In the genomic region with DNA sequence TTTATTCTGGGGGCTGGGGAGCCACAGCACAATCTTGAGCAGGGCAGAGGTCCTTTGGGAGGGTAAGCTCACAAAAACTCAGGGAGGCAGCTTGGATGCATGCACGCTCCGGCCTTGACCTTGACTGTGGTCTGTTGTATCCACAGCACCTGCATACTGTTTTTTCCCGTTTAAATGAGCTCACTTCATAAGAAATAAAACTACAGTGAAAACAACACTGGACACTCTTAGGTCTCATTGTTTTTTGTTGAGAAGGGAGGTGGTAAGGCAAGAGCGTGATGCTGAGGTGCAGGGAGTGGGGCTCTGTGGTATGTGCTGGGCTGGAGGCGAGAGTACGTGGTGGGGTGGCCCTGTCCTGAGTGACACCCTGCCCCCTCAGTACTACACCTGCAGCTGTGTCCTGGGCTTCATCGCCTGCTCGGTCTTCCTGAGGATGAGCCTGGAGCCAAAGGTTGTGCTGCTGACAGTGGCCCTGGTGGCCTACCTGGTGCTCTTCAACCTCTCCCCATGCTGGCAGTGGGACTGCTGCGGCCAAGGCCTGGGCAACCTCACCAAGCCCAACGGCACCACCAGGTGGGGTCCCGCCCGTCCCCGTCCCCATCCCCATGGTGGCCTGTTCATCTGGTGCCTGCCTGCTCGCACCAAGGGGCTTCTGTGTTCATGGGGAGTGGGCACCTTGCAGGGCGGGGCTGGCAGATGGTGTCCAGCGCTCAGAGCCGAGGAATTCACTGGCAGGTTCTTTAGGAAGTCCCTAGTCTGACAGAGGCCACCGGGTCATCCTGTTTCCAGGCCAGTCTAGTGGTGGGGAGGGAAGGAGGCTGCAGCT, we compare ENCODE assay signal across 11 cellular contexts. TPM values are rescaled to one million over a fixed set of nuclear protein-coding genes. Genes with fewer than 3 reads are reported as not detected.
DNase-seq lines count a peak whose midpoint lies in the region; ATAC-seq, FAIRE-seq and TF ChIP-seq lines count a peak whose summit lies in the region.
"Had no signal": no experiment of that assay in that cellular context is flagged by ENCODE, and none has a peak within 500 bp of the region (broad histone marks: within the 10 kb centered on the region; RNA-seq: fewer than 3 reads in every experiment).

No MANE protein-coding gene starts in this region.

- POLR2A ChIA-PET in A549 (lab: Yijun Ruan, JAX) (no interaction called here), Caco-2 (lab: Charles Lee) (no interaction called here)

- H3K36me3 Mint-ChIP-seq in Caco-2 (ENCODE audit: insufficient read depth, unreplicated experiment): peaks cover 86% of the 10 kb centered on the region
- H3K36me3 Mint-ChIP-seq in activated T-helper 17 cell treated with anti-CD3 and anti-CD28 coated beads, Interleukin-2, amount 50 U/mL, for 72 hours (ENCODE audit: low read depth): peaks cover 78% of the 10 kb centered on the region
- peaks cover 16% of the 10 kb centered on the region for H3K36me3 Mint-ChIP-seq in memory B cell

- no peaks in the 10 kb centered on the region for H3K9me3 ChIP-seq in A549
- no peaks in the 10 kb centered on the region for H3K9me3 ChIP-seq in Caco-2
- no peaks in the 10 kb centered on the region for H3K9me3 ChIP-seq in small intestine (ENCODE audit: control insufficient read depth, low read depth)
- H3K9me3 ChIP-seq: neutrophil had no signal

- no peak for TF ChIP-seq RAD21 in A549 (conservative IDR thresholded peaks at IDR 0.05 in 1 of 2, IDR thresholded peaks at IDR 0.05 in 1 of 2)

- H3K4me1 ChIP-seq in A549 (no peaks in the 10 kb centered on the region), Caco-2 (peaks cover 36% of the 10 kb centered on the region), small intestine (ENCODE audit: control insufficient read depth in 2 of 2, insufficient read depth in 1 of 2, low read depth in 1 of 2, low read length in 1 of 2) (no peaks in the 10 kb centered on the region)

- no TSS peak for BruUV-seq in Caco-2 (replicated peaks; lab: Mats Ljungman, UMichigan)

- H3K4me2 ChIP-seq in A549: no peak overlapping the region

- peaks cover 5% of the 10 kb centered on the region for H3K36me3 ChIP-seq in Caco-2 (ENCODE audit: control insufficient read depth, insufficient read depth, low read length)
- peaks cover 5 to 6% of the 10 kb centered on the region in 2 donors for H3K36me3 ChIP-seq in small intestine (ENCODE audit: control insufficient read depth in 2 of 2, insufficient read depth in 2 of 2, low read length in 2 of 2)

- no peak for TF ChIP-seq EP300 in A549 (IDR thresholded peaks at IDR 0.05)

- H3K4me3 Mint-ChIP-seq in Caco-2 (ENCODE audit: unreplicated experiment) (peak overlapping the region; percentile 7), memory B cell (no peak overlapping the region)
- H3K4me3 Mint-ChIP-seq in activated T-helper 17 cell treated with anti-CD3 and anti-CD28 coated beads, Interleukin-2, amount 50 U/mL, for 72 hours: no peak overlapping the region

- H3K4me1 Mint-ChIP-seq in Caco-2 (ENCODE audit: low read depth, unreplicated experiment) (peaks cover 24% of the 10 kb centered on the region), memory B cell (peaks cover 3% of the 10 kb centered on the region)
- peaks cover 20% of the 10 kb centered on the region for H3K4me1 Mint-ChIP-seq in activated T-helper 17 cell treated with anti-CD3 and anti-CD28 coated beads, Interleukin-2, amount 50 U/mL, for 72 hours

- peak; percentile 23 to 35; a peak in 4 of 6 replicates for ATAC-seq in A549
- ATAC-seq in activated T-helper 17 cell treated with anti-CD3 and anti-CD28 coated beads, Interleukin-2, amount 50 U/mL, for 72 hours (replicated peaks): no peak
- ATAC-seq in memory B cell (ENCODE audit: low read depth): no peak
- ATAC-seq in GM19351 (IDR thresholded peaks at IDR 0.05; ENCODE audit: unreplicated experiment): no peak

- no peak for TF ChIP-seq POLR2A in A549 (IDR thresholded peaks at IDR 0.05; ENCODE audit: low read length)

- peak overlapping the region; percentile 33 for H3K27ac Mint-ChIP-seq in Caco-2 (ENCODE audit: unreplicated experiment)
- H3K27ac Mint-ChIP-seq in activated T-helper 17 cell treated with anti-CD3 and anti-CD28 coated beads, Interleukin-2, amount 50 U/mL, for 72 hours: peak overlapping the region; percentile 78
- peak overlapping the region; percentile 10 for H3K27ac Mint-ChIP-seq in memory B cell

- FAIRE-seq in A549 (lab: Jason Lieb, UNC): no peak
- FAIRE-seq in small intestine (lab: Jason Lieb, UNC): no peak

- DNase-seq in A549 (ENCODE audit: low read depth in 1 of 2, low spot score in 1 of 2) (no peak), Caco-2 (peak in 1 of 2 experiments; percentile 42), memory B cell (ENCODE audit: low spot score in 2 of 2) (no peak), small intestine (no peak), T1000 (lab: John Stamatoyannopoulos, UW) (no peak), GM19238 (ENCODE audit: insufficient read length, low spot score) (no peak)
- DNase-seq: activated CD4-positive, CD25-positive, alpha-beta regulatory T cell had no signal

- 90% methylated on average over 13 of the region's 18 CpGs for WGBS in A549 (ENCODE audit: missing lambda C conversion rate)
- WGBS in small intestine, 3 donors: 64 to 78% (median 76%) methylated on average over 18 of the region's 18 CpGs

- CTCF ChIA-PET in A549 (lab: Yijun Ruan, JAX) (interaction anchor here (1.4 to 1.8 kb wide), 2 partner anchors 16 to 65 kb away, joined by 4 to 5 read pairs; no protein-coding TSS in a partner anchor), Caco-2 (lab: Charles Lee) (no interaction called here)

- H3K27me3 Mint-ChIP-seq in Caco-2 (ENCODE audit: insufficient read depth, unreplicated experiment) (no peaks in the 10 kb centered on the region), memory B cell (no peaks in the 10 kb centered on the region)
- H3K27me3 Mint-ChIP-seq in activated T-helper 17 cell treated with anti-CD3 and anti-CD28 coated beads, Interleukin-2, amount 50 U/mL, for 72 hours: no peaks in the 10 kb centered on the region

- H3K9me3 Mint-ChIP-seq in Caco-2 (ENCODE audit: unreplicated experiment) (no peaks in the 10 kb centered on the region), memory B cell (no peaks in the 10 kb centered on the region)
- H3K9me3 Mint-ChIP-seq in activated T-helper 17 cell treated with anti-CD3 and anti-CD28 coated beads, Interleukin-2, amount 50 U/mL, for 72 hours: no peaks in the 10 kb centered on the region

- TF ChIP-seq CTCF in A549 (IDR thresholded peaks at IDR 0.05) (no peak), Caco-2 (IDR thresholded peaks at IDR 0.05; ENCODE audit: insufficient read depth in 1 of 2, low read depth in 1 of 2, low read length in 1 of 2, severe bottlenecking in 1 of 2, unreplicated experiment in 1 of 2) (no peak)

- intact Hi-C loops in Caco-2 (cut with micrococcal nuclease; ENCODE audit: unreplicated experiment): loop anchor here (5.0 kb wide), 1 partner anchor 43 kb away; a partner anchor contains a TSS

- no peak overlapping the region for H3K4me3 ChIP-seq in A549
- no peak overlapping the region for H3K4me3 ChIP-seq in Caco-2 (ENCODE audit: low read depth, low read length)
- H3K4me3 ChIP-seq in small intestine (ENCODE audit: low read depth in 1 of 2, low read length in 2 of 2): no peak overlapping the region

- H3K27me3 ChIP-seq in Caco-2 (replicated peaks; ENCODE audit: control insufficient read depth, insufficient read depth, low read length) (no peaks in the 10 kb centered on the region), small intestine (ENCODE audit: control insufficient read depth in 2 of 2, insufficient read depth in 2 of 2, low read length in 2 of 2) (no peaks in the 10 kb centered on the region)
- H3K27me3 ChIP-seq: neutrophil had no signal

- H3K27ac ChIP-seq in A549 (no peak overlapping the region), small intestine (ENCODE audit: low read depth in 1 of 2, low read length in 1 of 2) (no peak overlapping the region)
- H3K27ac ChIP-seq: epithelial cell of prostate, neutrophil had no signal

TF ChIP-seq in A549, 52 proteins besides CTCF, POLR2A, EP300 and RAD21 (continues in another document):
- no peak for TF ChIP-seq HOXB13 (CRISPR knock-in tag; IDR thresholded peaks at IDR 0.05; ENCODE audit: low read depth)
- TF ChIP-seq CHD4 (IDR thresholded peaks at IDR 0.05; ENCODE audit: borderline replicate concordance): no peak
- TF ChIP-seq ZNF302 (CRISPR knock-in tag; IDR thresholded peaks at IDR 0.05): no peak
- no peak for TF ChIP-seq HEYL (CRISPR knock-in tag; IDR thresholded peaks at IDR 0.05)
- TF ChIP-seq NR3C1 (IDR thresholded peaks at IDR 0.05): no peak
- TF ChIP-seq, protein P1, sequence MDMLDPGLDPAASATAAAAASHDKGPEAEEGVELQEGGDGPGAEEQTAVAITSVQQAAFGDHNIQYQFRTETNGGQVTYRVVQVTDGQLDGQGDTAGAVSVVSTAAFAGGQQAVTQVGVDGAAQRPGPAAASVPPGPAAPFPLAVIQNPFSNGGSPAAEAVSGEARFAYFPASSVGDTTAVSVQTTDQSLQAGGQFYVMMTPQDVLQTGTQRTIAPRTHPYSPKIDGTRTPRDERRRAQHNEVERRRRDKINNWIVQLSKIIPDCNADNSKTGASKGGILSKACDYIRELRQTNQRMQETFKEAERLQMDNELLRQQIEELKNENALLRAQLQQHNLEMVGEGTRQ (IDR thresholded peaks at IDR 0.05): no peak
- TF ChIP-seq MAFK (IDR thresholded peaks at IDR 0.05; ENCODE audit: partially characterized antibody): no peak
- no peak for TF ChIP-seq ESRRA (IDR thresholded peaks at IDR 0.05; ENCODE audit: borderline replicate concordance, low read length)

RNA-seq across cellular contexts. Expression of a gene that starts 44.2 kb away (rescaled TPM):
- polyA plus RNA-seq in A549 (2011; rRNA removed) (10.5 and 15.8 TPM in 2 replicates), A549 (2017; fragmentation: RNase III; extraction: RNeasy Plus Mini Kit Qiagen cat#74134 plus additional on column Dnase treatment) (14.9 to 19.5 TPM (median 18.7 TPM) in 3 replicates), small intestine (1 to 10 TPM in 1 of 3 donors, under 1 TPM in 2; 0.45 to 6.3 (median 0.54) TPM)
- polyA plus RNA-seq in A549 (2012; cell fraction: cytosol; rRNA removed): 16.6 and 25.2 TPM in 2 replicates
- 54.2 and 75.4 TPM in 2 replicates for polyA plus RNA-seq in A549 (2012; cell fraction: nucleus; rRNA removed)
- polyA minus RNA-seq in A549 (2011; rRNA and poly(A)+ RNA removed): 40.8 and 47.1 TPM in 2 replicates
- total RNA-seq in Caco-2 (2022): 51.3 and 54.2 TPM in 2 replicates
- total RNA-seq in activated T-helper 17 cell treated with anti-CD3 and anti-CD28 coated beads, Interleukin-2, amount 50 U/mL, for 72 hours: 100 to 1,000 TPM; 156 to 173 TPM

RNA-seq across cellular contexts. Expression of a gene that starts 58.3 kb away (rescaled TPM):
- 94.5 and 102 TPM in 2 replicates for polyA plus RNA-seq in A549 (2011; rRNA removed)
- polyA plus RNA-seq in A549 (2012; cell fraction: cytosol; rRNA removed): 26.2 and 30.8 TPM in 2 replicates
- polyA plus RNA-seq in A549 (2012; cell fraction: nucleus; rRNA removed): 28.5 and 30.8 TPM in 2 replicates
- 59.9 to 60.4 TPM (median 60.2 TPM) in 3 replicates for polyA plus RNA-seq in A549 (2017; fragmentation: RNase III; extraction: RNeasy Plus Mini Kit Qiagen cat#74134 plus additional on column Dnase treatment)
- 42.0 and 42.7 TPM in 2 replicates for polyA minus RNA-seq in A549 (2011; rRNA and poly(A)+ RNA removed)
- total RNA-seq in Caco-2 (2022): 147 and 170 TPM in 2 replicates
- total RNA-seq in activated T-helper 17 cell treated with anti-CD3 and anti-CD28 coated beads, Interleukin-2, amount 50 U/mL, for 72 hours: 10 to 100 TPM; 53.5 to 63.9 TPM
- 10 to 100 TPM; 40.7 to 44.6 (median 42.3) TPM for polyA plus RNA-seq in small intestine

Comparison
In these comparisons a context has a peak if more than half of its experiments do, and no peak if none do; other contexts are left out.
1. ATAC-seq: peak in A549 (2 of 2); none in activated T-helper 17 cell treated with anti-CD3 and anti-CD28 coated beads, Interleukin-2, amount 50 U/mL, for 72 hours (single experiment), memory B cell (single experiment) and GM19351 (single experiment).
2. H3K27ac Mint-ChIP-seq: peak in every context shown above with its lines; median percentile 78 in activated T-helper 17 cell treated with anti-CD3 and anti-CD28 coated beads, Interleukin-2, amount 50 U/mL, for 72 hours; 33 in Caco-2; 10 in memory B cell.